20 cellular contexts compared by ENCODE assay signal in genomic region chr7:67100956-67101361, GRCh38.
DNase-seq lines count a peak whose midpoint lies in the region; ATAC-seq and TF ChIP-seq lines count a peak whose summit lies in the region.
"Had no signal": no experiment of that assay in that cellular context is flagged by ENCODE, and none has a peak within 500 bp of the region (broad histone marks: within the 10 kb centered on the region; RNA-seq: fewer than 3 reads in every experiment).

No MANE protein-coding gene starts in this region.

- no peaks in the 10 kb centered on the region for H3K27me3 ChIP-seq in transverse colon
- H3K27me3 ChIP-seq: esophagus squamous epithelium, upper lobe of right lung had no signal

- no peak for DNase-seq in Right ventricle myocardium superior
- no peak for DNase-seq in cardiac septum (ENCODE audit: low spot score)
- peak; percentile 25 to 57 for DNase-seq in erythroblast (lab: John Stamatoyannopoulos, UW)
- DNase-seq in mucosa of descending colon, result peak in 1 of 3 donors; percentile 37
- peak; percentile 9 for DNase-seq in transverse colon
- no peak for DNase-seq in G401 (ENCODE audit: low spot score)
- no peak for DNase-seq in globus pallidus (ENCODE audit: low spot score)
- no peak for DNase-seq in NCI-H1436 treated with DMSO at 0.1 percent for 48 hours (lab: John Stamatoyannopoulos, UW)
- DNase-seq: activated CD4-positive, alpha-beta T cell treated with anti-CD3 and anti-CD28 coated beads, Interleukin-2, amount 50 U/mL, for 48 hours; activated T-cell treated with anti-CD3 and anti-CD28 coated beads, Interleukin-2, amount 50 U/mL, for 1 hour; DMS53; esophagus squamous epithelium; KG1; kidney; NCI-H82; posterior cingulate gyrus; upper lobe of right lung had no signal

- no peak for TF ChIP-seq EP300 in transverse colon (IDR thresholded peaks at IDR 0.05; ENCODE audit: low read depth)

- peak overlapping the region; percentile 43 to 72 (median 47) for H3K27ac ChIP-seq in transverse colon
- H3K27ac ChIP-seq: A549, C4-2B, esophagus squamous epithelium, upper lobe of right lung had no signal

- intact Hi-C loops in Right ventricle myocardium superior (cut with DNase I), result no loop called here
- intact Hi-C loops in cardiac septum (cut with DNase I), result no loop called here
- intact Hi-C loops in mucosa of descending colon (cut with DNase I, micrococcal nuclease), result no loop called here
- intact Hi-C loops in transverse colon (cut with DNase I; ENCODE audit: low total_unique reads), result no loop called here

- H3K9me3 ChIP-seq in mucosa of descending colon (no peaks in the 10 kb centered on the region), transverse colon (no peaks in the 10 kb centered on the region)
- H3K9me3 ChIP-seq: A549, esophagus squamous epithelium, upper lobe of right lung had no signal

- H3K36me3 ChIP-seq in mucosa of descending colon (ENCODE audit: low read depth) (no peaks in the 10 kb centered on the region), transverse colon (no peaks in the 10 kb centered on the region)

- in situ Hi-C loops in transverse colon (cut with MboI; ENCODE audit: low pct_ligation_motif_present in 1 of 4, low pct_unique_long_range_greater_than_20kb in 1 of 4, low sequenced_read_pairs in 3 of 4) (no loop called here), G401 (cut with HindIII; ENCODE audit: low sequenced_read_pairs) (no loop called here)

- peak; percentile 54 for ATAC-seq in Right ventricle myocardium superior (ENCODE audit: poor library complexity)
- ATAC-seq in mucosa of descending colon, result peak; percentile 81
- ATAC-seq: A549; stimulated activated memory B cell treated with anti-CD40 and anti-IgM and Interleukin-4, amounts not matched to agents 10 μg/mL and 1 μg/mL and 100 μg/mL, for 72 hours; upper lobe of right lung had no signal

- TF ChIP-seq CTCF in mucosa of descending colon (IDR thresholded peaks at IDR 0.05) (no peak), transverse colon (IDR thresholded peaks at IDR 0.05) (no peak)

- TF ChIP-seq POLR2A in erythroblast (IDR thresholded peaks at IDR 0.05; ENCODE audit: low read length) (no peak), transverse colon (IDR thresholded peaks at IDR 0.05) (no peak)

- H3K4me1 ChIP-seq in mucosa of descending colon (ENCODE audit: low read depth) (no peaks in the 10 kb centered on the region), transverse colon (no peaks in the 10 kb centered on the region)
- H3K4me1 ChIP-seq: A549, esophagus squamous epithelium, upper lobe of right lung had no signal

- 50 to 67% methylated on average over 1 to 4 of the region's 4 CpGs for WGBS in transverse colon (ENCODE audit: low coverage in 1 of 2), 2 donors

- no peak overlapping the region for H3K4me3 ChIP-seq in mucosa of descending colon
- no peak overlapping the region for H3K4me3 ChIP-seq in transverse colon
- H3K4me3 ChIP-seq: A549, esophagus squamous epithelium, upper lobe of right lung had no signal

Comparison
In these comparisons a context has a peak if more than half of its experiments do, and no peak if none do; other contexts are left out.
1. DNase-seq: peak in erythroblast (2 of 2) and transverse colon (single experiment); none in Right ventricle myocardium superior (single experiment), cardiac septum (single experiment), G401 (single experiment), globus pallidus (single experiment) and NCI-H1436 treated with DMSO at 0.1 percent for 48 hours (single experiment).